13 cellular contexts compared by ENCODE assay signal in the genomic region with DNA sequence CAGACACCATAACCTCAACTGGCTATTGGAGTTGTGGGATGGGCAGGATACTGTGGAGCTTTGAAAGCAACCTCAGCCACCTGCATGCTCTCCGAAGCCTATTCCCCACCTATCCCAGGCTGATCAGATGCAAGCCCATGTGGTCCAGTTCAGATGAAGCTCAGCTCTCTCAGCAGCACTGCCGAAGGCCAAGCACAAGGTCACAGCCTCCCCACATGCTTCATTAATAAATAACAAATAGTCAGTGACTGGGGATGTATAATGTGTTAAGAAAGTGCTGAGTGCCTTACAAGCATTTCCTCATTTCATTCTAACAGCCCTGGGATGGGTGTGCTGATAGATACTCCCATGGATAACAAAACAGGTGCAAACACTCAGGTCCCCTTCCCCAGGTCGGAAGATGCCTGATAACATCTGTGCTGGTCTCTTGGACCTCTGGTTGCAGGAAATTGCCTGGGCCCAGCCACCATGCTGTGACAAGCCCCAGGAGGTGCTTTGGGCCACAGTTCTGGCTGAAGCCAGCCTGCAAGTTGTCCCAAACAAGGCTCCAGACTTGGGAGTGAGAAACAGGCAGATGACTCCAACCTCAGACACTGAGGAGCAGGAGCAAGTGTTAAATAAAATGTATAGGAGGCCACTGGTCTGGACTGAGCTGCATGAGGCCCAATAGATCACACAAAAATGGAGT. TPM values are rescaled to one million over a fixed set of nuclear protein-coding genes. Genes with fewer than 3 reads are reported as not detected.
DNase-seq lines count a peak whose midpoint lies in the region; ATAC-seq, FAIRE-seq and TF ChIP-seq lines count a peak whose summit lies in the region.
"Had no signal": no experiment of that assay in that cellular context is flagged by ENCODE, and none has a peak within 500 bp of the region (broad histone marks: within the 10 kb centered on the region; RNA-seq: fewer than 3 reads in every experiment).

No MANE protein-coding gene starts in this region.

- ATAC-seq in GM18907 (IDR thresholded peaks at IDR 0.05; ENCODE audit: unreplicated experiment) (peak; percentile 27), GM12878 (no peak), right lobe of liver (no peak), HG03159 (IDR thresholded peaks at IDR 0.05; ENCODE audit: unreplicated experiment) (no peak)

- H3K9me3 ChIP-seq in GM12878 (replicated peaks; ENCODE audit: control insufficient read depth, insufficient read depth, low read length) (no peaks in the 10 kb centered on the region), right lobe of liver (no peaks in the 10 kb centered on the region), stomach smooth muscle (ENCODE audit: control insufficient read depth in 2 of 2, low read length in 2 of 2) (no peaks in the 10 kb centered on the region), smooth muscle cell (replicated peaks; ENCODE audit: low read depth) (no peaks in the 10 kb centered on the region)

- RAD21 ChIA-PET in GM12878 (lab: Charles Lee; ENCODE audit: unreplicated experiment) = interaction anchor here (1.0 to 1.9 kb wide), 4 partner anchors 10 to 62 kb away, joined by 3 to 6 read pairs (median 5); no protein-coding TSS in a partner anchor

- H3K36me3 ChIP-seq in GM12878 (ENCODE audit: control insufficient read depth in 2 of 2, insufficient read depth in 2 of 2, low read length in 1 of 2) = no peaks in the 10 kb centered on the region
- H3K36me3 ChIP-seq in right lobe of liver = no peaks in the 10 kb centered on the region
- H3K36me3 ChIP-seq in stomach smooth muscle (ENCODE audit: control insufficient read depth in 2 of 2, insufficient read depth in 2 of 2, low read length in 2 of 2) = no peaks in the 10 kb centered on the region
- H3K36me3 ChIP-seq in smooth muscle cell (ENCODE audit: low read depth) = no peaks in the 10 kb centered on the region

- WGBS in GM12878 (ENCODE audit: insufficient coverage, insufficient replicate concordance, low lambda C conversion rate, missing lambda C conversion rate) = 66% methylated on average over 3 of the region's 3 CpGs
- 55% methylated on average over 2 of the region's 3 CpGs for WGBS in right lobe of liver (ENCODE audit: insufficient coverage, low coverage, low lambda C conversion rate, missing lambda C conversion rate)
- WGBS in smooth muscle cell (ENCODE audit: low lambda C conversion rate) = 77% methylated on average over 3 of the region's 3 CpGs

- H3K4me3 ChIP-seq in GM12878 = peak overlapping the region; percentile 45; the same call in 1 of the 2 replicates
- no peak overlapping the region for H3K4me3 ChIP-seq in right lobe of liver
- peak overlapping the region; percentile 40 to 47 for H3K4me3 ChIP-seq in stomach smooth muscle (ENCODE audit: low read length in 2 of 2)
- no peak overlapping the region for H3K4me3 ChIP-seq in smooth muscle cell

- CTCF ChIA-PET in GM12878 (lab: Yijun Ruan, JAX) = interaction anchor here (1.0 to 12.6 kb wide), 5 partner anchors 9 to 60 kb away, joined by 3 to 244 read pairs (median 4); a partner anchor contains a TSS

- BruUV-seq in GM12878 (replicated peaks; lab: Mats Ljungman, UMichigan) = no TSS peak

- TF ChIP-seq RAD21 in GM12878 (IDR thresholded peaks at IDR 0.05; ENCODE audit: insufficient read depth, low read depth, low read length) = no peak

- H2AFZ ChIP-seq in GM12878 (ENCODE audit: control insufficient read depth, low read depth, low read length) = no peak overlapping the region
- no peak overlapping the region for H2AFZ ChIP-seq in smooth muscle cell (ENCODE audit: low read depth)

- SMC1A ChIA-PET in GM12878 (lab: Charles Lee; ENCODE audit: uncharacterized antibody, unreplicated experiment) = interaction anchor here (0.7 to 2.6 kb wide), 6 partner anchors 8 to 193 kb away, joined by 3 to 13 read pairs (median 4); a partner anchor contains a TSS

- H3K79me2 ChIP-seq in GM12878 (ENCODE audit: control insufficient read depth, insufficient read depth, low read length) (peaks cover 27% of the 10 kb centered on the region), smooth muscle cell (ENCODE audit: low read depth) (no peaks in the 10 kb centered on the region)

- no peaks in the 10 kb centered on the region for H3F3A ChIP-seq in smooth muscle cell (ENCODE audit: low read depth)

- POLR2A ChIA-PET in GM12878 (lab: Charles Lee) = interaction anchor here (0.6 to 1.0 kb wide), 4 partner anchors 18 to 71 kb away, joined by 3 to 4 read pairs (median 3); no protein-coding TSS in a partner anchor

- intact Hi-C loops in GM12878 (cut with micrococcal nuclease; ENCODE audit: unreplicated experiment) = no loop called here
- intact Hi-C loops in right lobe of liver (cut with DNase I) = no loop called here

- in situ Hi-C loops in GM12878 (cut with MboI) = loop anchor here (10.0 to 25.0 kb wide), 2 partner anchors 351 to 1692 kb away; a partner anchor contains a TSS

- peaks cover 54% of the 10 kb centered on the region for H3K4me1 ChIP-seq in GM12878 (ENCODE audit: control insufficient read depth, insufficient read depth, low read length)
- H3K4me1 ChIP-seq in right lobe of liver = peaks cover 3 to 64% (median 13%) of the 10 kb centered on the region in 4 donors
- H3K4me1 ChIP-seq in stomach smooth muscle (ENCODE audit: control insufficient read depth, insufficient read depth, low read length) = peaks cover 91% of the 10 kb centered on the region
- H3K4me1 ChIP-seq in smooth muscle cell (ENCODE audit: low read depth) = peaks cover 10% of the 10 kb centered on the region

- no peak for TF ChIP-seq EP300 in GM12878 (IDR thresholded peaks at IDR 0.05; ENCODE audit: borderline replicate concordance in 1 of 2, control insufficient read depth in 1 of 2, low read depth in 2 of 2, low read length in 2 of 2)

- H3K4me2 ChIP-seq in GM12878 (ENCODE audit: control insufficient read depth, insufficient read depth) = peak overlapping the region; percentile 89
- H3K4me2 ChIP-seq in smooth muscle cell = no peak overlapping the region

- FAIRE-seq in GM12878 (lab: Jason Lieb, UNC) = no peak
- FAIRE-seq: RCC 7860, urothelium cell line had no signal

- H4K20me1 ChIP-seq in GM12878 (ENCODE audit: control insufficient read depth, insufficient read depth) (peaks cover 5% of the 10 kb centered on the region; the same call in 1 of the 2 replicates), smooth muscle cell (ENCODE audit: low read depth) (no peaks in the 10 kb centered on the region)

- H3K27ac ChIP-seq in GM12878 (ENCODE audit: control insufficient read depth, insufficient read depth) = no peak overlapping the region
- H3K27ac ChIP-seq in right lobe of liver = peak overlapping the region in 2 of 3 donors; percentile 45 to 80
- peak overlapping the region; percentile 82 for H3K27ac ChIP-seq in stomach smooth muscle (ENCODE audit: low read length)
- no peak overlapping the region for H3K27ac ChIP-seq in smooth muscle cell (ENCODE audit: low read depth)

- no peak for DNase-seq in GM12878 (ENCODE audit: low read depth, low spot score)
- DNase-seq in right lobe of liver = peak in 1 of 3 donors; percentile 46
- DNase-seq in iPS-NIHi11 (ENCODE audit: low spot score) = no peak
- DNase-seq in smooth muscle cell (lab: John Stamatoyannopoulos, UW; ENCODE audit: unreplicated experiment) = no peak
- no peak for DNase-seq in UCSD-AML1 (lab: John Stamatoyannopoulos, UW; ENCODE audit: unreplicated experiment)
- DNase-seq: mammary epithelial cell had no signal

- H3K9ac ChIP-seq in GM12878 (ENCODE audit: control insufficient read depth, insufficient read depth, low read length) (no peak overlapping the region), stomach smooth muscle (ENCODE audit: low read length in 2 of 2) (peak overlapping the region; percentile 21 to 50), smooth muscle cell (ENCODE audit: low read depth) (no peak overlapping the region)

- H3K27me3 ChIP-seq in GM12878 (replicated peaks in 1 of 2; ENCODE audit: control insufficient read depth in 2 of 2, insufficient read depth in 2 of 2, low read length in 1 of 2) (no peaks in the 10 kb centered on the region), right lobe of liver (no peaks in the 10 kb centered on the region), stomach smooth muscle (ENCODE audit: control insufficient read depth in 1 of 2, insufficient read depth in 2 of 2, low read length in 2 of 2) (no peaks in the 10 kb centered on the region), smooth muscle cell (ENCODE audit: low read depth) (peaks cover 54% of the 10 kb centered on the region)

- no peak for TF ChIP-seq CTCF in GM12878 (IDR thresholded peaks at IDR 0.05 in 2 of 3, conservative IDR thresholded peaks at IDR 0.05 in 1 of 3; ENCODE audit: control insufficient read depth in 2 of 3, extremely low read depth in 1 of 3, insufficient read depth in 1 of 3, low read depth in 3 of 3, low read length in 3 of 3)
- TF ChIP-seq CTCF in right lobe of liver (IDR thresholded peaks at IDR 0.05) = no peak
- TF ChIP-seq CTCF in smooth muscle cell (IDR thresholded peaks at IDR 0.05; ENCODE audit: borderline replicate concordance, insufficient read depth, poor library complexity, severe bottlenecking) = no peak

- TF ChIP-seq POLR2A in GM12878 (IDR thresholded peaks at IDR 0.05; ENCODE audit: low read depth, low read length) (no peak), right lobe of liver (IDR thresholded peaks at IDR 0.05) (no peak)

RNA-seq across cellular contexts. Expression of a gene that starts 3.7 kb away (rescaled TPM):
- total RNA-seq in GM12878 (2013; cell fraction: nucleolus; rRNA removed) = 29.0 and 30.9 TPM in 2 replicates
- total RNA-seq in GM12878 (2014; rRNA removed) = 30.5 and 35.2 TPM in 2 replicates
- 13.1 and 13.6 TPM in 2 replicates for total RNA-seq in GM12878 (2014; rRNA removed; fragmentation: Illumina TruSeq; extraction: Trizol)
- 44.4 and 44.9 TPM in 2 replicates for total RNA-seq in GM12878 (2021)
- 12.9 TPM for polyA plus RNA-seq in GM12878 (2011; ENCODE audit: low read depth)
- polyA plus RNA-seq in GM12878 (2011; rRNA removed) = 22.2 and 31.1 TPM in 2 replicates
- polyA plus RNA-seq in GM12878 (2011; cell fraction: cytosol; rRNA removed) = 42.2 and 43.5 TPM in 2 replicates
- 71.2 and 72.8 TPM in 2 replicates for polyA plus RNA-seq in GM12878 (2011; cell fraction: nucleus; rRNA removed)
- 23.9 and 24.9 TPM in 2 replicates for polyA plus RNA-seq in GM12878 (2012)
- polyA plus RNA-seq in GM12878 (2014; fragmentation: Illumina TruSeq; extraction: Trizol) = 25.0 and 31.1 TPM in 2 replicates
- 1 to 10 TPM; 1.3 to 6.7 TPM for polyA plus RNA-seq in GM12878 (2014; fragmentation: Nextera tagmentation; extraction: Ambion mirVana)
- polyA plus RNA-seq in GM12878 (2014; rRNA removed) = 33.0 and 36.4 TPM in 2 replicates
- 10 to 100 TPM; 27.4 to 36.6 TPM for polyA plus RNA-seq in GM12878 (2016; fragmentation: Nextera tagmentation; extraction: Ambion mirVana)
- 38.5 and 48.2 TPM in 2 replicates for polyA minus RNA-seq in GM12878 (2011; rRNA and poly(A)+ RNA removed)
- polyA minus RNA-seq in GM12878 (2011; cell fraction: cytosol; rRNA and poly(A)+ RNA removed) = 13.5 and 15.2 TPM in 2 replicates
- polyA minus RNA-seq in GM12878 (2011; cell fraction: nucleus; rRNA and poly(A)+ RNA removed) = 16.3 and 23.6 TPM in 2 replicates
- 1 to 10 TPM; 3.5 to 9.1 (median 6.3) TPM for total RNA-seq in right lobe of liver
- 0.45 and 2.8 TPM in 2 replicates for total RNA-seq in smooth muscle cell
- 1.9 and 2.4 TPM in 2 replicates for polyA plus RNA-seq in smooth muscle cell

RNA-seq across cellular contexts. Expression of a gene that starts 27.7 kb away (rescaled TPM):
- not detected in 2 replicates for total RNA-seq in GM12878 (2013; cell fraction: nucleolus; rRNA removed)
- total RNA-seq in GM12878 (2014; rRNA removed) (not detected in 2 replicates), GM12878 (2014; rRNA removed; fragmentation: Illumina TruSeq; extraction: Trizol) (not detected in 2 replicates), GM12878 (2021) (not detected in 2 replicates), right lobe of liver (under 1 TPM in 2 of 6 experiments, not detected in 4; 0.25 to 0.73 TPM), smooth muscle cell (not detected in 2 replicates)
- polyA plus RNA-seq in GM12878 (2011; ENCODE audit: low read depth) = not detected
- polyA plus RNA-seq in GM12878 (2011; rRNA removed) (0.03 and 0.05 TPM in 2 replicates), GM12878 (2014; fragmentation: Illumina TruSeq; extraction: Trizol) (not detected in 2 replicates), GM12878 (2014; fragmentation: Nextera tagmentation; extraction: Ambion mirVana) (not detected), GM12878 (2014; rRNA removed) (not detected in 2 replicates), GM12878 (2016; fragmentation: Nextera tagmentation; extraction: Ambion mirVana) (not detected), smooth muscle cell (not detected in 2 replicates)
- polyA plus RNA-seq in GM12878 (2011; cell fraction: cytosol; rRNA removed) = 0.03 TPM in 1 of 2 replicates, not detected in the other
- polyA plus RNA-seq in GM12878 (2011; cell fraction: nucleus; rRNA removed) = 0.12 TPM in 1 of 2 replicates, not detected in the other
- polyA plus RNA-seq in GM12878 (2012) = not detected in 2 replicates
- not detected in 2 replicates for polyA minus RNA-seq in GM12878 (2011; rRNA and poly(A)+ RNA removed)
- polyA minus RNA-seq in GM12878 (2011; cell fraction: cytosol; rRNA and poly(A)+ RNA removed) = not detected in 2 replicates
- not detected in 2 replicates for polyA minus RNA-seq in GM12878 (2011; cell fraction: nucleus; rRNA and poly(A)+ RNA removed)
- total RNA-seq: aorta, Daoy, mammary epithelial cell had no signal
- polyA plus RNA-seq: aorta, mammary epithelial cell had no signal

Comparison
In these comparisons a context has a peak if more than half of its experiments do, and no peak if none do; other contexts are left out.
1. H3K27ac ChIP-seq: peak in right lobe of liver (2 of 3) and stomach smooth muscle (single experiment); none in GM12878 (single experiment) and smooth muscle cell (single experiment).
2. H3K4me3 ChIP-seq: peak in GM12878 (single experiment) and stomach smooth muscle (2 of 2); none in right lobe of liver (0 of 3) and smooth muscle cell (single experiment).
3. H3K9ac ChIP-seq: peak in stomach smooth muscle (2 of 2); none in GM12878 (single experiment) and smooth muscle cell (single experiment).